ENCODE assay signal across 8 cellular contexts in the genomic region with DNA sequence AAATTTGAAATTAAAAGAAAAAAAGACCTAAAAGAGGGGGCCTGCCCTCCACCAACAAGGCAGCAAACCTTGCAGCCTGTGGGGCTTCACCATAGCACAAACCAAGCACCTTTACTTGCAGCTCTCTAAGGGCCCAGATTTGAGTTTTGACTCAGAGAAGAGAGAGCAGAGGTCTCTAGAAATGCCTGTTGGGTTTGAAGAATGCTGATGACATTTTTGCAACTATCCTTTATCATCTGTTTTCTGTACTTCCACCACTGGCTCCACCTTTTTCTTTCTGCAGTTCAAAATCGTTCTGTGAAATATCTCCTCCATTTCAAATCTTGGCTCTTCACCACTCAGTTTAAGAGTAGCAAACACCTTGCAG.
DNase-seq lines count a peak whose midpoint lies in the region; ATAC-seq and TF ChIP-seq lines count a peak whose summit lies in the region.

No MANE protein-coding gene starts in this region.

- TF ChIP-seq RAD21 in SK-N-SH (IDR thresholded peaks at IDR 0.05; ENCODE audit: low read length): no peak

- H3K4me3 Mint-ChIP-seq in activated T-cell treated with anti-CD3 and anti-CD28 coated beads, Interleukin-2, amount 50 U/mL, for 24 hours: peak overlapping the region; percentile 63

- H3K27ac ChIP-seq in SK-N-SH (ENCODE audit: low read depth in 2 of 2, low read length in 1 of 2): peak overlapping the region; percentile 79 to 94
- peak overlapping the region; percentile 96 for H3K27ac ChIP-seq in smooth muscle cell (ENCODE audit: low read depth)
- H3K27ac ChIP-seq in effector memory CD4-positive, alpha-beta T cell (ENCODE audit: insufficient read depth, low read length, poor library complexity, severe bottlenecking): no peak overlapping the region

- ATAC-seq in HG02852 (IDR thresholded peaks at IDR 0.05; ENCODE audit: unreplicated experiment): no peak

- H3K36me3 ChIP-seq in SK-N-SH (replicated peaks in 1 of 2; ENCODE audit: control insufficient read depth in 1 of 2, insufficient read depth in 2 of 2, low read length in 1 of 2) (no peaks in the 10 kb centered on the region), smooth muscle cell (ENCODE audit: low read depth) (no peaks in the 10 kb centered on the region)
- no peaks in the 10 kb centered on the region for H3K36me3 ChIP-seq in effector memory CD4-positive, alpha-beta T cell (ENCODE audit: control insufficient read depth, insufficient read depth, low read length)

- 0% methylated on average over 1 of the region's 1 CpG for WGBS in SK-N-SH (ENCODE audit: low lambda C conversion rate)
- 30% methylated on average over 1 of the region's 1 CpG for WGBS in smooth muscle cell (ENCODE audit: low lambda C conversion rate)

- CTCF ChIA-PET in SK-N-SH (lab: Yijun Ruan, JAX): interaction anchor here (0.7 kb wide), 1 partner anchor 34 kb away, joined by 3 read pairs; no protein-coding TSS in a partner anchor

- no peaks in the 10 kb centered on the region for H4K20me1 ChIP-seq in SK-N-SH (ENCODE audit: insufficient read depth)
- no peaks in the 10 kb centered on the region for H4K20me1 ChIP-seq in smooth muscle cell (ENCODE audit: low read depth)

- H3K79me2 ChIP-seq in SK-N-SH (ENCODE audit: insufficient read depth): 0 out of 2 replicates have a peak, but pooled peaks cover 5% of the 10 kb centered on the region
- no peaks in the 10 kb centered on the region for H3K79me2 ChIP-seq in smooth muscle cell (ENCODE audit: low read depth)

- no peak for DNase-seq in activated T-cell treated with anti-CD3 and anti-CD28 coated beads, Interleukin-2, amount 50 U/mL, for 24 hours
- DNase-seq in activated T-cell treated with anti-CD3 and anti-CD28 coated beads, Interleukin-2, amount 50 U/mL, for 48 hours: no peak
- DNase-seq in SK-N-SH (no peak), fibroblast of mammary gland (ENCODE audit: low read depth) (peak; percentile 17), smooth muscle cell (lab: John Stamatoyannopoulos, UW; ENCODE audit: unreplicated experiment) (no peak), 8988T (no peak)
- no peak for DNase-seq in effector memory CD4-positive, alpha-beta T cell

- H3K9me3 ChIP-seq in SK-N-SH: no peaks in the 10 kb centered on the region
- H3K9me3 ChIP-seq in smooth muscle cell (replicated peaks; ENCODE audit: low read depth): no peaks in the 10 kb centered on the region
- H3K9me3 ChIP-seq in effector memory CD4-positive, alpha-beta T cell (ENCODE audit: control insufficient read depth, low read length): no peaks in the 10 kb centered on the region

- H3K4me2 ChIP-seq in SK-N-SH (peak overlapping the region; percentile 93), smooth muscle cell (peak overlapping the region; percentile 99)

- POLR2A ChIA-PET in SK-N-SH (lab: Yijun Ruan, JAX): no interaction called here

- H3K9me2 ChIP-seq in SK-N-SH: no peaks in the 10 kb centered on the region

- peak overlapping the region; percentile 51 to 67; a peak in 2 of 4 replicates for H3K4me3 ChIP-seq in SK-N-SH (ENCODE audit: low read depth in 2 of 2, low read length in 1 of 2)
- H3K4me3 ChIP-seq in fibroblast of mammary gland (ENCODE audit: control insufficient read depth, low read depth, low read length): no peak overlapping the region
- peak overlapping the region; percentile 81 for H3K4me3 ChIP-seq in smooth muscle cell
- H3K4me3 ChIP-seq in effector memory CD4-positive, alpha-beta T cell (ENCODE audit: insufficient read depth, low read depth, low read length, poor library complexity, severe bottlenecking): no peak overlapping the region

- H3K9ac ChIP-seq in SK-N-SH (peak overlapping the region; percentile 72; the same call in 1 of the 2 replicates), smooth muscle cell (ENCODE audit: low read depth) (no peak overlapping the region)

- H3K27ac Mint-ChIP-seq in activated T-cell treated with anti-CD3 and anti-CD28 coated beads, Interleukin-2, amount 50 U/mL, for 24 hours: no peak overlapping the region

- no peaks in the 10 kb centered on the region for H3K9me3 Mint-ChIP-seq in activated T-cell treated with anti-CD3 and anti-CD28 coated beads, Interleukin-2, amount 50 U/mL, for 24 hours

- no peaks in the 10 kb centered on the region for H3K36me3 Mint-ChIP-seq in activated T-cell treated with anti-CD3 and anti-CD28 coated beads, Interleukin-2, amount 50 U/mL, for 24 hours (ENCODE audit: low read depth)

- no peak for TF ChIP-seq EP300 in SK-N-SH (IDR thresholded peaks at IDR 0.05; ENCODE audit: borderline replicate concordance in 1 of 2, low read depth in 1 of 2, low read length in 1 of 2)

- H2AFZ ChIP-seq in SK-N-SH (ENCODE audit: low read depth): peak overlapping the region; percentile 84
- peak overlapping the region; percentile 87 for H2AFZ ChIP-seq in smooth muscle cell (ENCODE audit: low read depth)

- H3K27me3 Mint-ChIP-seq in activated T-cell treated with anti-CD3 and anti-CD28 coated beads, Interleukin-2, amount 50 U/mL, for 24 hours: peaks cover 43% of the 10 kb centered on the region

- H3K4me1 ChIP-seq in SK-N-SH (ENCODE audit: control insufficient read depth in 1 of 2, insufficient read depth in 2 of 2, low read depth in 1 of 2, low read length in 1 of 2) (0 out of 4 replicates have a peak, but pooled peaks cover 0 to 3% of the 10 kb centered on the region in 2 experiments), smooth muscle cell (ENCODE audit: low read depth) (peaks cover 19% of the 10 kb centered on the region)
- H3K4me1 ChIP-seq in effector memory CD4-positive, alpha-beta T cell (ENCODE audit: control insufficient read depth, insufficient read depth, low read length, poor library complexity, severe bottlenecking): peaks cover 12% of the 10 kb centered on the region

- H3F3A ChIP-seq in SK-N-SH (replicated peaks; ENCODE audit: insufficient read depth) (peaks cover 33% of the 10 kb centered on the region), smooth muscle cell (ENCODE audit: low read depth) (peaks cover 9% of the 10 kb centered on the region)

- H3K27me3 ChIP-seq in SK-N-SH (ENCODE audit: insufficient read depth) (no peaks in the 10 kb centered on the region), smooth muscle cell (ENCODE audit: low read depth) (no peaks in the 10 kb centered on the region)
- H3K27me3 ChIP-seq in effector memory CD4-positive, alpha-beta T cell (replicated peaks; ENCODE audit: control insufficient read depth, insufficient read depth, low read length, poor library complexity, severe bottlenecking): no peaks in the 10 kb centered on the region

- H3K4me1 Mint-ChIP-seq in activated T-cell treated with anti-CD3 and anti-CD28 coated beads, Interleukin-2, amount 50 U/mL, for 24 hours (ENCODE audit: low read depth): peaks cover 15% of the 10 kb centered on the region

- no peak for TF ChIP-seq CTCF in SK-N-SH (IDR thresholded peaks at IDR 0.05)
- TF ChIP-seq CTCF in fibroblast of mammary gland (conservative IDR thresholded peaks at IDR 0.05; ENCODE audit: control insufficient read depth, insufficient read depth, low read depth, low read length): no peak
- no peak for TF ChIP-seq CTCF in smooth muscle cell (IDR thresholded peaks at IDR 0.05; ENCODE audit: borderline replicate concordance, insufficient read depth, poor library complexity, severe bottlenecking)

TF ChIP-seq in SK-N-SH, 30 proteins besides CTCF, POLR2A, EP300 and RAD21:
- no peak for TF ChIP-seq SIN3A (IDR thresholded peaks at IDR 0.05; ENCODE audit: borderline replicate concordance, low read depth, low read length)
- no peak for TF ChIP-seq CHD2 (IDR thresholded peaks at IDR 0.05; ENCODE audit: low read length, partially characterized antibody)
- TF ChIP-seq, protein P1, sequence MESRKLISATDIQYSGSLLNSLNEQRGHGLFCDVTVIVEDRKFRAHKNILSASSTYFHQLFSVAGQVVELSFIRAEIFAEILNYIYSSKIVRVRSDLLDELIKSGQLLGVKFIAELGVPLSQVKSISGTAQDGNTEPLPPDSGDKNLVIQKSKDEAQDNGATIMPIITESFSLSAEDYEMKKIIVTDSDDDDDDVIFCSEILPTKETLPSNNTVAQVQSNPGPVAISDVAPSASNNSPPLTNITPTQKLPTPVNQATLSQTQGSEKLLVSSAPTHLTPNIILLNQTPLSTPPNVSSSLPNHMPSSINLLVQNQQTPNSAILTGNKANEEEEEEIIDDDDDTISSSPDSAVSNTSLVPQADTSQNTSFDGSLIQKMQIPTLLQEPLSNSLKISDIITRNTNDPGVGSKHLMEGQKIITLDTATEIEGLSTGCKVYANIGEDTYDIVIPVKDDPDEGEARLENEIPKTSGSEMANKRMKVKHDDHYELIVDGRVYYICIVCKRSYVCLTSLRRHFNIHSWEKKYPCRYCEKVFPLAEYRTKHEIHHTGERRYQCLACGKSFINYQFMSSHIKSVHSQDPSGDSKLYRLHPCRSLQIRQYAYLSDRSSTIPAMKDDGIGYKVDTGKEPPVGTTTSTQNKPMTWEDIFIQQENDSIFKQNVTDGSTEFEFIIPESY (IDR thresholded peaks at IDR 0.05; ENCODE audit: borderline replicate concordance, low read depth): no peak
- TF ChIP-seq RFX5 (IDR thresholded peaks at IDR 0.05; ENCODE audit: low read length): no peak
- TF ChIP-seq RXRA (IDR thresholded peaks at IDR 0.05; ENCODE audit: borderline replicate concordance, low read depth): no peak
- no peak for TF ChIP-seq TAF1 (IDR thresholded peaks at IDR 0.05; ENCODE audit: borderline replicate concordance, low read depth, low read length)

Comparison
In these comparisons a context has a peak if more than half of its experiments do, and no peak if none do; other contexts are left out.
1. H3K4me3 ChIP-seq: peak in SK-N-SH (2 of 2) and smooth muscle cell (single experiment); none in fibroblast of mammary gland (single experiment) and effector memory CD4-positive, alpha-beta T cell (single experiment).